Comparison of ENCODE assay signal across 2 cellular contexts in the genomic region with DNA sequence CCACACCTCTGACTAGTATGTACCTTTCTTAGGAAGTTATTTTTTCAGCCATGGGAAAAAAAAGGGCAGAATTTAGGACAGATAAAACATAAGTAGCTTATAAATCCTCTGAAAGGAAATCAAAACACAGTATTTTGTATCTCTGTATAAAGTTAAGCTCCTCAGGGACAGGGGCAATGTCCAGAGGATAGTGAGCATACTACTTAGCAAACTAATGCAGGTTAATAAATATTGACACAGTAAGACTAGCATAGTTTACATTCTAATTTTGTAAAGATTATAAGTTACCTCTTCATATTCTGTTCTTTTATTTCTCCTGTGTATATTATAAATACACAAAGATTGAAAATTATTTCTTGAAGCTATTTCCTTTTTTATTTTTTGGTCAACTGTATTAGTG.
TF ChIP-seq lines count a peak whose summit lies in the region.

No MANE protein-coding gene starts in this region.

TF ChIP-seq in HCT116, 20 proteins besides CTCF, POLR2A, EP300 and RAD21:
- TF ChIP-seq SRF (IDR thresholded peaks at IDR 0.05; ENCODE audit: low read depth) (no peak), EZH2phosphoT487 (IDR thresholded peaks at IDR 0.05; ENCODE audit: borderline replicate concordance) (no peak), FOSL1 (IDR thresholded peaks at IDR 0.05; ENCODE audit: low read depth) (no peak), EZH2 (IDR thresholded peaks at IDR 0.05) (no peak), TCF7L2 (IDR thresholded peaks at IDR 0.05; ENCODE audit: borderline replicate concordance, extremely low read depth, insufficient read depth, insufficient read length) (no peak), ELF1 (IDR thresholded peaks at IDR 0.05; ENCODE audit: borderline replicate concordance, low read depth) (no peak), EGR1 (IDR thresholded peaks at IDR 0.05; ENCODE audit: low read depth) (no peak), ZFX (IDR thresholded peaks at IDR 0.05) (no peak), CEBPB (IDR thresholded peaks at IDR 0.05; ENCODE audit: low read depth) (no peak), POLR2AphosphoS5 (IDR thresholded peaks at IDR 0.05; ENCODE audit: low read depth, low read length) (no peak), CBX3 (IDR thresholded peaks at IDR 0.05; ENCODE audit: low read depth) (no peak)
- TF ChIP-seq, protein P1, sequence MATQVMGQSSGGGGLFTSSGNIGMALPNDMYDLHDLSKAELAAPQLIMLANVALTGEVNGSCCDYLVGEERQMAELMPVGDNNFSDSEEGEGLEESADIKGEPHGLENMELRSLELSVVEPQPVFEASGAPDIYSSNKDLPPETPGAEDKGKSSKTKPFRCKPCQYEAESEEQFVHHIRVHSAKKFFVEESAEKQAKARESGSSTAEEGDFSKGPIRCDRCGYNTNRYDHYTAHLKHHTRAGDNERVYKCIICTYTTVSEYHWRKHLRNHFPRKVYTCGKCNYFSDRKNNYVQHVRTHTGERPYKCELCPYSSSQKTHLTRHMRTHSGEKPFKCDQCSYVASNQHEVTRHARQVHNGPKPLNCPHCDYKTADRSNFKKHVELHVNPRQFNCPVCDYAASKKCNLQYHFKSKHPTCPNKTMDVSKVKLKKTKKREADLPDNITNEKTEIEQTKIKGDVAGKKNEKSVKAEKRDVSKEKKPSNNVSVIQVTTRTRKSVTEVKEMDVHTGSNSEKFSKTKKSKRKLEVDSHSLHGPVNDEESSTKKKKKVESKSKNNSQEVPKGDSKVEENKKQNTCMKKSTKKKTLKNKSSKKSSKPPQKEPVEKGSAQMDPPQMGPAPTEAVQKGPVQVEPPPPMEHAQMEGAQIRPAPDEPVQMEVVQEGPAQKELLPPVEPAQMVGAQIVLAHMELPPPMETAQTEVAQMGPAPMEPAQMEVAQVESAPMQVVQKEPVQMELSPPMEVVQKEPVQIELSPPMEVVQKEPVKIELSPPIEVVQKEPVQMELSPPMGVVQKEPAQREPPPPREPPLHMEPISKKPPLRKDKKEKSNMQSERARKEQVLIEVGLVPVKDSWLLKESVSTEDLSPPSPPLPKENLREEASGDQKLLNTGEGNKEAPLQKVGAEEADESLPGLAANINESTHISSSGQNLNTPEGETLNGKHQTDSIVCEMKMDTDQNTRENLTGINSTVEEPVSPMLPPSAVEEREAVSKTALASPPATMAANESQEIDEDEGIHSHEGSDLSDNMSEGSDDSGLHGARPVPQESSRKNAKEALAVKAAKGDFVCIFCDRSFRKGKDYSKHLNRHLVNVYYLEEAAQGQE (IDR thresholded peaks at IDR 0.05; ENCODE audit: low read depth): no peak
- TF ChIP-seq, protein P2, sequence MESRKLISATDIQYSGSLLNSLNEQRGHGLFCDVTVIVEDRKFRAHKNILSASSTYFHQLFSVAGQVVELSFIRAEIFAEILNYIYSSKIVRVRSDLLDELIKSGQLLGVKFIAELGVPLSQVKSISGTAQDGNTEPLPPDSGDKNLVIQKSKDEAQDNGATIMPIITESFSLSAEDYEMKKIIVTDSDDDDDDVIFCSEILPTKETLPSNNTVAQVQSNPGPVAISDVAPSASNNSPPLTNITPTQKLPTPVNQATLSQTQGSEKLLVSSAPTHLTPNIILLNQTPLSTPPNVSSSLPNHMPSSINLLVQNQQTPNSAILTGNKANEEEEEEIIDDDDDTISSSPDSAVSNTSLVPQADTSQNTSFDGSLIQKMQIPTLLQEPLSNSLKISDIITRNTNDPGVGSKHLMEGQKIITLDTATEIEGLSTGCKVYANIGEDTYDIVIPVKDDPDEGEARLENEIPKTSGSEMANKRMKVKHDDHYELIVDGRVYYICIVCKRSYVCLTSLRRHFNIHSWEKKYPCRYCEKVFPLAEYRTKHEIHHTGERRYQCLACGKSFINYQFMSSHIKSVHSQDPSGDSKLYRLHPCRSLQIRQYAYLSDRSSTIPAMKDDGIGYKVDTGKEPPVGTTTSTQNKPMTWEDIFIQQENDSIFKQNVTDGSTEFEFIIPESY (IDR thresholded peaks at IDR 0.05; ENCODE audit: extremely low read depth, insufficient replicate concordance, low read length): no peak
- TF ChIP-seq, protein P3, sequence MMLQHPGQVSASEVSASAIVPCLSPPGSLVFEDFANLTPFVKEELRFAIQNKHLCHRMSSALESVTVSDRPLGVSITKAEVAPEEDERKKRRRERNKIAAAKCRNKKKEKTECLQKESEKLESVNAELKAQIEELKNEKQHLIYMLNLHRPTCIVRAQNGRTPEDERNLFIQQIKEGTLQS (IDR thresholded peaks at IDR 0.05): no peak
- TF ChIP-seq, protein P4, sequence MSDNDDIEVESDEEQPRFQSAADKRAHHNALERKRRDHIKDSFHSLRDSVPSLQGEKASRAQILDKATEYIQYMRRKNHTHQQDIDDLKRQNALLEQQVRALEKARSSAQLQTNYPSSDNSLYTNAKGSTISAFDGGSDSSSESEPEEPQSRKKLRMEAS (IDR thresholded peaks at IDR 0.05): no peak

TF ChIP-seq in K562, 482 proteins besides CTCF, POLR2A, EP300 and RAD21:
- TF ChIP-seq SMAD4 (CRISPR knock-in tag; conservative IDR thresholded peaks at IDR 0.05) (no peak), JUND (IDR thresholded peaks at IDR 0.05; ENCODE audit: borderline replicate concordance, low read depth, low read length) (no peak), JUND (tag; IDR thresholded peaks at IDR 0.05; ENCODE audit: borderline replicate concordance, low read depth, low read length) (no peak), EP400 (IDR thresholded peaks at IDR 0.05) (no peak), PPARD (CRISPR knock-in tag; IDR thresholded peaks at IDR 0.05) (no peak), ELF4 (CRISPR knock-in tag; IDR thresholded peaks at IDR 0.05) (no peak), XRCC3 (IDR thresholded peaks at IDR 0.05) (no peak), SREBF2 (CRISPR knock-in tag; IDR thresholded peaks at IDR 0.05) (no peak), HNRNPK (IDR thresholded peaks at IDR 0.05; ENCODE audit: low read depth, low read length, poor library complexity, severe bottlenecking) (no peak), ZNF263 (CRISPR knock-in tag; IDR thresholded peaks at IDR 0.05; ENCODE audit: borderline replicate concordance) (no peak), ZFP1 (CRISPR knock-in tag; IDR thresholded peaks at IDR 0.05) (no peak), ATF1 (CRISPR knock-in tag; IDR thresholded peaks at IDR 0.05) (no peak), ATF1 (tag; IDR thresholded peaks at IDR 0.05) (no peak), ZZZ3 (IDR thresholded peaks at IDR 0.05) (no peak), NR4A1 (CRISPR knock-in tag; IDR thresholded peaks at IDR 0.05) (no peak), NR4A1 (tag; IDR thresholded peaks at IDR 0.05) (no peak), MIER1 (IDR thresholded peaks at IDR 0.05; ENCODE audit: low read depth) (no peak), JUNB (CRISPR knock-in tag; conservative IDR thresholded peaks at IDR 0.05) (no peak)
